In the genomic region with DNA sequence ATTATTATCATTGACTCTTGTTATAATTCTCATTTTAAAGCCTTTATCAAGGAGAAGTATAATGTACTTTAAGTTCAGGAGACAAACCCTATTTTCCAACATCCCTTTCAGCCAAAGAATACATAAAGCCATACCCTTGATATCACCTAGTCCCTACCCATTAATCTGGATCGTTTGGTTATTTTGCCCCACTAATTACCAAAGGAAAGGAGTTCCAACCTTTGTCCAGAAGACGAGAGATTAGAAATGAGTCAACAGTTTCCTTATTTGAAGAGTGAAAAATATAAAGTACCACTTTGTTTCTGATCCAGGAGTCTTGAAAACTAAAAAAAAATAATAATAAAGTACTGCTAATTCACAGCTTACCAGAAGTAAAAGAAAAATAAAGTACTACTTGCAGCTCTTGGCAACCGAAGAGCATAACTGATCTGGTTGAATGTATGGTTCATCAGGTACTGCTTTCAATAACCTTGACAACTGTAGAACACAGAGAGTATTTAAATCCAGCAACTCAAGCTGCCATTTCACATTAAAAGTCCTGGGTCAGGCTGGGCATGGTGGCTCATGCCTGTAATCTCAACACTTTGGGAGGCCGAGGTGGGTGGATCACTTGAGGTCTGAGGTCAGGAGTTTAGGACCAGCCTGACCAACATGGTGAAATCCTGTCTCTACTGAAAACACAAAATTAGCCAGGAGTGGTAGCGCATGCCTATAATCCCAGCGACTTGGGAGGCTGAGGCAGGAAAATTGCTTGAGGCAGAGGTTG, we compare ENCODE assay signal across 1 cellular context.
TF ChIP-seq lines count a peak whose summit lies in the region.

No MANE protein-coding gene starts in this region.

TF ChIP-seq in endothelial cell of umbilical vein, 7 proteins besides CTCF, POLR2A, EP300 and RAD21:
- TF ChIP-seq JUN (IDR thresholded peaks at IDR 0.05; ENCODE audit: borderline replicate concordance, insufficient read depth, insufficient read length, low read depth), result no peak
- TF ChIP-seq FOS (IDR thresholded peaks at IDR 0.05; ENCODE audit: borderline replicate concordance, insufficient read depth, low read length), result peak; percentile 14
